In genomic region chr11:118691926-118692830, GRCh38 we compare ENCODE assay signal across 9 cellular contexts. TPM values are rescaled to one million over a fixed set of nuclear protein-coding genes. Genes with fewer than 3 reads are reported as not detected.
DNase-seq lines count a peak whose midpoint lies in the region; ATAC-seq and TF ChIP-seq lines count a peak whose summit lies in the region.
"Had no signal": no experiment of that assay in that cellular context is flagged by ENCODE, and none has a peak within 500 bp of the region (broad histone marks: within the 10 kb centered on the region; RNA-seq: fewer than 3 reads in every experiment).

No MANE protein-coding gene starts in this region.

- H3K9me3 ChIP-seq in fibroblast of lung (ENCODE audit: control insufficient read depth, insufficient read depth, low read depth, low read length), result no peaks in the 10 kb centered on the region

- no peak for ATAC-seq in HG02623 (IDR thresholded peaks at IDR 0.05; ENCODE audit: unreplicated experiment)
- ATAC-seq in HG02678 (IDR thresholded peaks at IDR 0.05; ENCODE audit: unreplicated experiment), result no peak

- H3K4me2 ChIP-seq in fibroblast of lung (ENCODE audit: extremely low read depth, insufficient read depth, low read length), result no peak overlapping the region

- H3K27ac ChIP-seq in HL-60 (replicated peaks) (no peak overlapping the region), fibroblast of lung (ENCODE audit: insufficient read depth, low read length) (no peak overlapping the region)
- H3K27ac ChIP-seq: SK-N-MC had no signal

- H3K4me1 ChIP-seq in fibroblast of lung (ENCODE audit: control insufficient read depth, extremely low read depth, insufficient read depth, low read length), result peaks cover 12% of the 10 kb centered on the region

- H3K27me3 ChIP-seq in HL-60 (ENCODE audit: insufficient read depth, poor library complexity, severe bottlenecking) (no peaks in the 10 kb centered on the region), fibroblast of lung (ENCODE audit: control insufficient read depth, insufficient read depth, low read length) (no peaks in the 10 kb centered on the region)

- H3K4me3 ChIP-seq in HL-60 (replicated peaks; ENCODE audit: insufficient read depth, low read length), result no peak overlapping the region
- no peak overlapping the region for H3K4me3 ChIP-seq in fibroblast of lung (replicated peaks in 1 of 4; ENCODE audit: control extremely low read depth in 1 of 4, insufficient read depth in 1 of 4, low read depth in 3 of 4, low read length in 4 of 4)
- H3K4me3 ChIP-seq: SK-N-MC had no signal

- H3K9ac ChIP-seq in fibroblast of lung (ENCODE audit: insufficient read depth, low read length), result no peak overlapping the region

- H3K36me3 ChIP-seq in fibroblast of lung (ENCODE audit: control insufficient read depth, insufficient read depth, low read length), result no peaks in the 10 kb centered on the region

- peak; percentile 32 to 77 for DNase-seq in HL-60 (ENCODE audit: low read depth in 1 of 2, low spot score in 1 of 2)
- peak; percentile 48 to 56 for DNase-seq in activated CD8-positive, alpha-beta memory T cell treated with anti-CD3 and anti-CD28 coated beads for 4 hours (ENCODE audit: low read depth in 2 of 2)
- peak; percentile 32 to 59 for DNase-seq in fibroblast of lung (ENCODE audit: low read depth in 2 of 2)
- DNase-seq in stimulated activated CD8-positive, alpha-beta memory T cell treated with anti-CD3 and anti-CD28 coated beads, Interleukin-2, amount 100 ng/mL, for 1 hour (ENCODE audit: low read depth in 2 of 2), result peak; percentile 38 to 46
- DNase-seq in ureter (ENCODE audit: low spot score), result no peak
- DNase-seq in cerebellar nuclear complex (lab: John Stamatoyannopoulos, UW), result no peak

- H4K20me1 ChIP-seq in fibroblast of lung (ENCODE audit: control insufficient read depth, extremely low read depth, insufficient read depth, low read length), result no peaks in the 10 kb centered on the region

- TF ChIP-seq CTCF in HL-60 (IDR thresholded peaks at IDR 0.05; ENCODE audit: insufficient read depth, low read length) (no peak), fibroblast of lung (conservative IDR thresholded peaks at IDR 0.05 in 1 of 2, IDR thresholded peaks at IDR 0.05 in 1 of 2; ENCODE audit: low read depth in 1 of 2, low read length in 2 of 2) (no peak)

- no peak overlapping the region for H2AFZ ChIP-seq in fibroblast of lung (ENCODE audit: low read length)

- H3K79me2 ChIP-seq in fibroblast of lung (ENCODE audit: control insufficient read depth, insufficient read depth, low read length), result no peaks in the 10 kb centered on the region

RNA-seq across cellular contexts. Expression of gene TREH, which starts 12.7 kb away (rescaled TPM):
- total RNA-seq in fibroblast of lung (not detected in 2 replicates), ureter (0.44 TPM)
- polyA plus RNA-seq in fibroblast of lung, result not detected in 2 replicates
- 0.20 and 0.31 TPM in 2 replicates for polyA plus RNA-seq in fibroblast of lung (2012)
- polyA minus RNA-seq in fibroblast of lung (ENCODE audit: low replicate concordance), result not detected in 2 replicates

Comparison
In these comparisons a context has a peak if more than half of its experiments do, and no peak if none do; other contexts are left out.
1. DNase-seq: peak in HL-60 (2 of 2), activated CD8-positive, alpha-beta memory T cell treated with anti-CD3 and anti-CD28 coated beads for 4 hours (2 of 2), fibroblast of lung (2 of 2) and stimulated activated CD8-positive, alpha-beta memory T cell treated with anti-CD3 and anti-CD28 coated beads, Interleukin-2, amount 100 ng/mL, for 1 hour (2 of 2); none in ureter (single experiment) and cerebellar nuclear complex (0 of 2).